Comparison of ENCODE assay signal across 25 cellular contexts in genomic region chr13:43383488-43384165, GRCh38.
"Had no signal": no experiment of that assay in that cellular context is flagged by ENCODE, and none has a peak within 500 bp of the region (broad histone marks: within the 10 kb centered on the region; RNA-seq: fewer than 3 reads in every experiment).

No MANE protein-coding gene starts in this region.

- FAIRE-seq: urothelium cell line had no signal

- ATAC-seq: activated naive CD8-positive, alpha-beta T cell treated with anti-CD3 and anti-CD28 coated beads, Interleukin-2, amount 50 U/mL, for 24 hours; body of pancreas; left lung; naive thymus-derived CD4-positive, alpha-beta T cell; right lobe of liver; stimulated activated effector memory CD8-positive, alpha-beta T cell treated with anti-CD3 and anti-CD28 coated beads, Interleukin-12 subunit alpha, Interleukin-12 subunit beta, amount 100 ng/mL, for 72 hours had no signal

- H3K27ac Mint-ChIP-seq: activated CD4-positive, alpha-beta memory T cell treated with anti-CD3 and anti-CD28 coated beads, Interleukin-2, amount 10 ng/mL, durations not matched to agents 7 days and 5 days; activated naive CD8-positive, alpha-beta T cell treated with anti-CD3 and anti-CD28 coated beads, Interleukin-2, amount 50 U/mL, for 24 hours; naive thymus-derived CD4-positive, alpha-beta T cell; neural progenitor cell; stimulated activated effector memory CD8-positive, alpha-beta T cell treated with anti-CD3 and anti-CD28 coated beads, Interleukin-12 subunit alpha, Interleukin-12 subunit beta, amount 100 ng/mL, for 72 hours had no signal

- H3K9me3 Mint-ChIP-seq: neural progenitor cell had no signal

- H3K9ac ChIP-seq: neural progenitor cell had no signal

- H3K36me3 ChIP-seq: left lung, neural progenitor cell, right lobe of liver, stomach, suprapubic skin, tibial nerve had no signal

- H2AFZ ChIP-seq: hepatocyte, neural progenitor cell had no signal

- H3K4me2 ChIP-seq: hepatocyte, neural progenitor cell had no signal

- H3K4me1 ChIP-seq: left lung, tibial nerve had no signal

- H3K27me3 ChIP-seq: body of pancreas, hepatocyte, left lung, neural progenitor cell, right lobe of liver, stomach, suprapubic skin, tibial nerve had no signal

- H3K4me3 Mint-ChIP-seq: activated CD4-positive, alpha-beta memory T cell treated with anti-CD3 and anti-CD28 coated beads, Interleukin-2, amount 10 ng/mL, durations not matched to agents 7 days and 5 days; activated naive CD8-positive, alpha-beta T cell treated with anti-CD3 and anti-CD28 coated beads, Interleukin-2, amount 50 U/mL, for 24 hours; naive thymus-derived CD4-positive, alpha-beta T cell; neural progenitor cell; stimulated activated effector memory CD8-positive, alpha-beta T cell treated with anti-CD3 and anti-CD28 coated beads, Interleukin-12 subunit alpha, Interleukin-12 subunit beta, amount 100 ng/mL, for 72 hours had no signal

- DNase-seq: activated CD4-positive, alpha-beta memory T cell treated with anti-CD3 and anti-CD28 coated beads, Interleukin-2, amount 10 ng/mL, durations not matched to agents 7 days and 5 days; activated CD4-positive, alpha-beta T cell treated with anti-CD3 and anti-CD28 coated beads for 48 hours; activated gamma-delta T cell; activated naive CD4-positive, alpha-beta T cell treated with anti-CD3 and anti-CD28 coated beads, Interleukin-2, amount 50 U/mL, for 16 hours; activated naive CD8-positive, alpha-beta T cell treated with anti-CD3 and anti-CD28 coated beads, Interleukin-2, amount 50 U/mL, for 24 hours; body of pancreas; effector CD8-positive, alpha-beta T cell; foreskin melanocyte; glutamatergic neuron; kidney glomerular epithelial cell; left lung; naive thymus-derived CD4-positive, alpha-beta T cell; posterior cingulate gyrus; right lobe of liver; stimulated activated CD4-positive, alpha-beta T cell treated with anti-CD3 and anti-CD28 coated beads, Interleukin-2, amount 100 ng/mL, for 24 hours; stomach; T1000 had no signal

- H3K4me1 Mint-ChIP-seq: activated CD4-positive, alpha-beta memory T cell treated with anti-CD3 and anti-CD28 coated beads, Interleukin-2, amount 10 ng/mL, durations not matched to agents 7 days and 5 days; activated naive CD8-positive, alpha-beta T cell treated with anti-CD3 and anti-CD28 coated beads, Interleukin-2, amount 50 U/mL, for 24 hours; naive thymus-derived CD4-positive, alpha-beta T cell; stimulated activated effector memory CD8-positive, alpha-beta T cell treated with anti-CD3 and anti-CD28 coated beads, Interleukin-12 subunit alpha, Interleukin-12 subunit beta, amount 100 ng/mL, for 72 hours had no signal

- H3K4me3 ChIP-seq: body of pancreas, hepatocyte, left lung, lung, neural progenitor cell, right lobe of liver, skin epidermis, stomach, suprapubic skin, tibial nerve had no signal

- H3K79me2 ChIP-seq: hepatocyte had no signal

- H3K36me3 Mint-ChIP-seq: neural progenitor cell; stimulated activated effector memory CD8-positive, alpha-beta T cell treated with anti-CD3 and anti-CD28 coated beads, Interleukin-12 subunit alpha, Interleukin-12 subunit beta, amount 100 ng/mL, for 72 hours had no signal

- H3K9me3 ChIP-seq: body of pancreas, right lobe of liver, suprapubic skin had no signal

- H3K27ac ChIP-seq: body of pancreas, hepatocyte, left lung, neural progenitor cell, right lobe of liver, skin epidermis, stomach, suprapubic skin, tibial nerve had no signal
